In genomic region chr7:2870471-2870941, GRCh38 we compare ENCODE assay signal across 9 cellular contexts. TPM values are rescaled to one million over a fixed set of nuclear protein-coding genes. Genes with fewer than 3 reads are reported as not detected.
A peak's percentile ranks its signal among the peaks of the same experiment; 100 is the strongest.
DNase-seq lines count a peak whose midpoint lies in the region; ATAC-seq and TF ChIP-seq lines count a peak whose summit lies in the region.
"Had no signal": no experiment of that assay in that cellular context is flagged by ENCODE, and none has a peak within 500 bp of the region (broad histone marks: within the 10 kb centered on the region; RNA-seq: fewer than 3 reads in every experiment).

No MANE protein-coding gene starts in this region.

- peak; percentile 92 for ATAC-seq in CD4-positive, alpha-beta T cell (ENCODE audit: poor library complexity)

- H3K27ac ChIP-seq in CD4-positive, alpha-beta T cell (ENCODE audit: low read depth, low read length), result peak overlapping the region; percentile 5
- H3K27ac ChIP-seq in RWPE1, result peak overlapping the region; percentile 25
- no peak overlapping the region for H3K27ac ChIP-seq in hepatocyte
- H3K27ac ChIP-seq: dorsolateral prefrontal cortex had no signal

- H3K4me1 Mint-ChIP-seq in CD4-positive, alpha-beta T cell (ENCODE audit: low read depth), result peaks cover 63% of the 10 kb centered on the region
- H3K4me1 Mint-ChIP-seq in activated naive CD8-positive, alpha-beta T cell (ENCODE audit: low read depth), result peaks cover 33% of the 10 kb centered on the region

- POLR2A ChIA-PET in CD4-positive, alpha-beta T cell (lab: Charles Lee), result interaction anchor here (0.6 to 0.9 kb wide), 2 partner anchors 12 to 140 kb away, joined by 3 read pairs; no protein-coding TSS in a partner anchor
- POLR2A ChIA-PET in RWPE1 (lab: Yijun Ruan, JAX; ENCODE audit: low non-redundant PET), result no interaction called here

- CTCF ChIA-PET in CD4-positive, alpha-beta T cell (lab: Charles Lee), result no interaction called here
- CTCF ChIA-PET in RWPE1 (lab: Yijun Ruan, JAX), result no interaction called here

- H3K9me3 Mint-ChIP-seq in CD4-positive, alpha-beta T cell, result no peaks in the 10 kb centered on the region
- H3K9me3 Mint-ChIP-seq in activated naive CD8-positive, alpha-beta T cell (ENCODE audit: low read depth), result no peaks in the 10 kb centered on the region

- H3K79me2 ChIP-seq in hepatocyte, result no peaks in the 10 kb centered on the region

- no peak for TF ChIP-seq CTCF in CD4-positive, alpha-beta T cell (IDR thresholded peaks at IDR 0.05)
- no peak for TF ChIP-seq CTCF in RWPE1 (conservative IDR thresholded peaks at IDR 0.05; ENCODE audit: low read depth)
- no peak for TF ChIP-seq CTCF in hepatocyte (IDR thresholded peaks at IDR 0.05; ENCODE audit: poor library complexity)
- TF ChIP-seq CTCF in GM20000 (IDR thresholded peaks at IDR 0.05; ENCODE audit: extremely low read depth, missing control alignments), result no peak

- WGBS in hepatocyte (ENCODE audit: low lambda C conversion rate, missing lambda C conversion rate), result 35% methylated on average over 10 of the region's 10 CpGs

- H3K36me3 ChIP-seq in hepatocyte (replicated peaks; ENCODE audit: insufficient read depth, low read depth), result no peaks in the 10 kb centered on the region

- H3K9me2 ChIP-seq in hepatocyte (replicated peaks; ENCODE audit: insufficient read depth), result no peaks in the 10 kb centered on the region

- H3K36me3 Mint-ChIP-seq in CD4-positive, alpha-beta T cell (ENCODE audit: low read depth), result no peaks in the 10 kb centered on the region
- no peaks in the 10 kb centered on the region for H3K36me3 Mint-ChIP-seq in activated naive CD8-positive, alpha-beta T cell

- no peak overlapping the region for H3K4me3 ChIP-seq in hepatocyte

- no peak overlapping the region for H3K4me2 ChIP-seq in hepatocyte

- intact Hi-C loops in CD4-positive, alpha-beta T cell (cut with DNase I, micrococcal nuclease), result no loop called here

- peak overlapping the region; percentile 81 for H3K27ac Mint-ChIP-seq in CD4-positive, alpha-beta T cell
- peak overlapping the region; percentile 84 for H3K27ac Mint-ChIP-seq in activated naive CD8-positive, alpha-beta T cell

- H2AFZ ChIP-seq in hepatocyte, result no peak overlapping the region

- no peaks in the 10 kb centered on the region for H3K27me3 ChIP-seq in CD4-positive, alpha-beta T cell (ENCODE audit: control insufficient read depth, insufficient read depth, low read length)
- no peaks in the 10 kb centered on the region for H3K27me3 ChIP-seq in hepatocyte
- H3K27me3 ChIP-seq: dorsolateral prefrontal cortex had no signal

- H3K4me3 Mint-ChIP-seq in CD4-positive, alpha-beta T cell, result peak overlapping the region; percentile 86
- peak overlapping the region; percentile 88 for H3K4me3 Mint-ChIP-seq in activated naive CD8-positive, alpha-beta T cell

- no peaks in the 10 kb centered on the region for H4K20me1 ChIP-seq in hepatocyte (ENCODE audit: insufficient read depth, poor library complexity, severe bottlenecking)

- no peaks in the 10 kb centered on the region for H3K27me3 Mint-ChIP-seq in CD4-positive, alpha-beta T cell
- H3K27me3 Mint-ChIP-seq in activated naive CD8-positive, alpha-beta T cell, result no peaks in the 10 kb centered on the region

- no peaks in the 10 kb centered on the region for H3K4me1 ChIP-seq in hepatocyte (ENCODE audit: insufficient read depth)

- H3K9me3 ChIP-seq in CD4-positive, alpha-beta T cell (ENCODE audit: control insufficient read depth, low read length), result no peaks in the 10 kb centered on the region
- H3K9me3 ChIP-seq in hepatocyte (ENCODE audit: low read depth), result no peaks in the 10 kb centered on the region

- DNase-seq in CD4-positive, alpha-beta T cell, result peak in 9 of 10 experiments; percentile 24 to 61 (median 52)
- DNase-seq in H4 (ENCODE audit: low spot score), result peak; percentile 87
- DNase-seq in RWPE1 (ENCODE audit: low spot score), result peak; percentile 46
- DNase-seq in hepatocyte (ENCODE audit: low spot score), result peak; percentile 58
- peak; percentile 31 to 64 (median 43) for DNase-seq in stimulated activated CD4-positive, alpha-beta T cell treated with anti-CD3 and anti-CD28 coated beads, TNF-alpha, amount 100 ng/mL, for 48 hours (ENCODE audit: low read depth in 3 of 3)
- DNase-seq in NCI-H1048 (lab: John Stamatoyannopoulos, UW), result no peak
- DNase-seq in GM20000 (ENCODE audit: low spot score), result no peak

RNA-seq across cellular contexts. Expression of gene GNA12, which starts 26.4 kb away (rescaled TPM):
- 10 to 100 TPM; 16.0 to 16.1 TPM for total RNA-seq in CD4-positive, alpha-beta T cell
- total RNA-seq in H4 (2014; rRNA removed; shearing (Covaris generic)), result 14.4 and 24.4 TPM in 2 replicates
- 28.4 and 54.8 TPM in 2 replicates for total RNA-seq in hepatocyte
- polyA plus RNA-seq in hepatocyte, result 34.8 and 40.2 TPM in 2 replicates

Comparison
In these comparisons a context has a peak if more than half of its experiments do, and no peak if none do; other contexts are left out.
1. DNase-seq: peak in CD4-positive, alpha-beta T cell (9 of 10), H4 (single experiment), RWPE1 (single experiment), hepatocyte (single experiment) and stimulated activated CD4-positive, alpha-beta T cell treated with anti-CD3 and anti-CD28 coated beads, TNF-alpha, amount 100 ng/mL, for 48 hours (3 of 3); none in NCI-H1048 (single experiment) and GM20000 (single experiment).